In genomic region chr12:48780381-48781025, GRCh38 we compare ENCODE assay signal across 18 cellular contexts. TPM values are rescaled to one million over a fixed set of nuclear protein-coding genes. Genes with fewer than 3 reads are reported as not detected.
A peak's percentile ranks its signal among the peaks of the same experiment; 100 is the strongest.
DNase-seq lines count a peak whose midpoint lies in the region; ATAC-seq, FAIRE-seq and TF ChIP-seq lines count a peak whose summit lies in the region.
"Had no signal": no experiment of that assay in that cellular context is flagged by ENCODE, and none has a peak within 500 bp of the region (broad histone marks: within the 10 kb centered on the region; RNA-seq: fewer than 3 reads in every experiment).

No MANE protein-coding gene starts in this region.

- H3K4me3 Mint-ChIP-seq in progenitor cell of endocrine pancreas (ENCODE audit: low read depth): no peak overlapping the region
- H3K4me3 Mint-ChIP-seq: activated naive CD8-positive, alpha-beta T cell treated with anti-CD3 and anti-CD28 coated beads, Interleukin-2, amount 50 U/mL, for 24 hours; T-helper 2 cell treated with Interferon-gamma antibody and Interleukin-4, amounts not matched to agents 5 μg/mL and 100 μg/mL, for 36 hours had no signal

- H3K4me3 ChIP-seq in ACC112 (ENCODE audit: low read depth, low read length) (no peak overlapping the region), right atrium auricular region (no peak overlapping the region), upper lobe of left lung (no peak overlapping the region), small intestine (ENCODE audit: low read depth in 1 of 2, low read length in 2 of 2) (no peak overlapping the region)

- no peak for TF ChIP-seq POLR2A in upper lobe of left lung (IDR thresholded peaks at IDR 0.05)

- H3K27ac Mint-ChIP-seq in progenitor cell of endocrine pancreas: peak overlapping the region; percentile 24
- H3K27ac Mint-ChIP-seq: activated naive CD8-positive, alpha-beta T cell treated with anti-CD3 and anti-CD28 coated beads, Interleukin-2, amount 50 U/mL, for 24 hours; T-helper 2 cell treated with Interferon-gamma antibody and Interleukin-4, amounts not matched to agents 5 μg/mL and 100 μg/mL, for 36 hours had no signal

- TF ChIP-seq EP300 in upper lobe of left lung (IDR thresholded peaks at IDR 0.05): no peak

- H3K36me3 ChIP-seq in ACC112 (ENCODE audit: insufficient read depth, low read length): no peaks in the 10 kb centered on the region; the same call in 1 of the 2 replicates
- H3K36me3 ChIP-seq in right atrium auricular region: peaks cover 28% of the 10 kb centered on the region
- peaks cover 0 to 34% (median 21%) of the 10 kb centered on the region in 4 donors for H3K36me3 ChIP-seq in upper lobe of left lung
- peaks cover 0 to 5% of the 10 kb centered on the region in 2 donors for H3K36me3 ChIP-seq in small intestine (ENCODE audit: control insufficient read depth in 2 of 2, insufficient read depth in 2 of 2, low read length in 2 of 2)

- WGBS in upper lobe of left lung, 2 donors: 65 to 78% methylated on average over 10 to 11 of the region's 11 CpGs
- WGBS in small intestine, 3 donors: 35 to 60% (median 54%) methylated on average over 9 to 11 of the region's 11 CpGs

- no peaks in the 10 kb centered on the region for H3K9me3 Mint-ChIP-seq in progenitor cell of endocrine pancreas (ENCODE audit: low read depth)
- H3K9me3 Mint-ChIP-seq: activated naive CD8-positive, alpha-beta T cell treated with anti-CD3 and anti-CD28 coated beads, Interleukin-2, amount 50 U/mL, for 24 hours; T-helper 2 cell treated with Interferon-gamma antibody and Interleukin-4, amounts not matched to agents 5 μg/mL and 100 μg/mL, for 36 hours had no signal

- no peak overlapping the region for H2AFZ ChIP-seq in ACC112 (ENCODE audit: low read length, unreplicated experiment)

- peaks cover 4% of the 10 kb centered on the region for H3K4me1 Mint-ChIP-seq in progenitor cell of endocrine pancreas (ENCODE audit: low read depth)
- H3K4me1 Mint-ChIP-seq: activated naive CD8-positive, alpha-beta T cell treated with anti-CD3 and anti-CD28 coated beads, Interleukin-2, amount 50 U/mL, for 24 hours had no signal

- H3K79me2 ChIP-seq in ACC112 (ENCODE audit: control insufficient read depth, insufficient read depth, low read length, unreplicated experiment): no peaks in the 10 kb centered on the region

- H3K27ac ChIP-seq in ACC112 (ENCODE audit: low read depth, low read length) (peak overlapping the region; percentile 71), VCaP (peak overlapping the region; percentile 65), right atrium auricular region (peak overlapping the region; percentile 83 to 93), upper lobe of left lung (peak overlapping the region in 2 of 4 donors; percentile 55 to 67), small intestine (ENCODE audit: low read depth in 1 of 2, low read length in 1 of 2) (peak overlapping the region in 1 of 2 donors; percentile 57)

- FAIRE-seq in RCC 7860 (lab: Jason Lieb, UNC) (no peak), small intestine (lab: Jason Lieb, UNC) (no peak)
- FAIRE-seq: D721Med, H1 had no signal

- H3K4me1 ChIP-seq in ACC112 (ENCODE audit: control insufficient read depth, insufficient read depth, low read length, unreplicated experiment): peaks cover 20% of the 10 kb centered on the region
- peaks cover 0 to 88% of the 10 kb centered on the region in 2 donors for H3K4me1 ChIP-seq in right atrium auricular region
- peaks cover 12 to 25% (median 21%) of the 10 kb centered on the region in 4 donors for H3K4me1 ChIP-seq in upper lobe of left lung
- peaks cover 2 to 3% of the 10 kb centered on the region in 2 donors for H3K4me1 ChIP-seq in small intestine (ENCODE audit: control insufficient read depth in 2 of 2, insufficient read depth in 1 of 2, low read depth in 1 of 2, low read length in 1 of 2)

- no peaks in the 10 kb centered on the region for H3K27me3 ChIP-seq in ACC112 (ENCODE audit: insufficient read depth, low read length)
- H3K27me3 ChIP-seq in right atrium auricular region: no peaks in the 10 kb centered on the region
- no peaks in the 10 kb centered on the region for H3K27me3 ChIP-seq in upper lobe of left lung
- no peaks in the 10 kb centered on the region for H3K27me3 ChIP-seq in small intestine (ENCODE audit: control insufficient read depth in 2 of 2, insufficient read depth in 2 of 2, low read length in 2 of 2)

- no peak for ATAC-seq in upper lobe of left lung (ENCODE audit: low FRiP score in 2 of 2)
- ATAC-seq: activated naive CD8-positive, alpha-beta T cell treated with anti-CD3 and anti-CD28 coated beads, Interleukin-2, amount 50 U/mL, for 24 hours had no signal

- no peak for TF ChIP-seq CTCF in VCaP (conservative IDR thresholded peaks at IDR 0.05)
- TF ChIP-seq CTCF in right atrium auricular region (IDR thresholded peaks at IDR 0.05): no peak
- no peak for TF ChIP-seq CTCF in progenitor cell of endocrine pancreas (IDR thresholded peaks at IDR 0.05; ENCODE audit: unreplicated experiment)
- no peak for TF ChIP-seq CTCF in upper lobe of left lung (IDR thresholded peaks at IDR 0.05)

- H3K9me3 ChIP-seq in right atrium auricular region: no peaks in the 10 kb centered on the region
- H3K9me3 ChIP-seq in upper lobe of left lung: no peaks in the 10 kb centered on the region
- no peaks in the 10 kb centered on the region for H3K9me3 ChIP-seq in small intestine (ENCODE audit: control insufficient read depth, low read depth)

- H3K27me3 Mint-ChIP-seq in progenitor cell of endocrine pancreas: no peaks in the 10 kb centered on the region

- DNase-seq in right atrium auricular region (ENCODE audit: low spot score) (no peak), progenitor cell of endocrine pancreas (ENCODE audit: low spot score, unreplicated experiment) (no peak), RCC 7860 (ENCODE audit: low spot score) (no peak), upper lobe of left lung (no peak), small intestine (no peak), NCI-H526 treated with DMSO at 0.1 percent for 48 hours (lab: John Stamatoyannopoulos, UW) (no peak)
- DNase-seq: activated CD4-positive, alpha-beta T cell treated with anti-CD3 and anti-CD28 coated beads for 4 hours; activated naive CD8-positive, alpha-beta T cell treated with anti-CD3 and anti-CD28 coated beads, Interleukin-2, amount 50 U/mL, for 24 hours; midbrain; NCI-H1694 treated with DMSO at 0.1 percent for 48 hours; NCI-H510A treated with DMSO at 0.1 percent for 48 hours; stimulated activated CD4-positive, alpha-beta T cell treated with anti-CD3 and anti-CD28 coated beads, Interleukin-4, amount 100 ng/mL, for 4 hours; stimulated activated naive CD4-positive, alpha-beta T cell had no signal

- H3K36me3 Mint-ChIP-seq in progenitor cell of endocrine pancreas (ENCODE audit: insufficient read depth): peaks cover 13% of the 10 kb centered on the region

RNA-seq across cellular contexts. Expression of gene ADCY6, which starts 8.4 kb away (rescaled TPM):
- total RNA-seq in right atrium auricular region: 10 to 100 TPM; 76.4 to 81.6 TPM
- total RNA-seq in progenitor cell of endocrine pancreas: 120 and 128 TPM in 2 replicates
- total RNA-seq in upper lobe of left lung: 100 to 1,000 TPM in 1 of 6 donors, 10 to 100 TPM in 5; 26.0 to 113 (median 35.1) TPM
- polyA plus RNA-seq in small intestine: 10 to 100 TPM; 14.1 to 27.7 (median 20.1) TPM

RNA-seq across cellular contexts. Expression of gene CACNB3, which starts 37.8 kb away (rescaled TPM):
- total RNA-seq in right atrium auricular region (1 to 10 TPM; 6.1 to 7.0 TPM), progenitor cell of endocrine pancreas (72.3 and 73.9 TPM in 2 replicates), upper lobe of left lung (10 to 100 TPM in 5 of 6 donors, 1 to 10 TPM in 1; 9.1 to 21.2 (median 14.3) TPM)
- polyA plus RNA-seq in small intestine: 10 to 100 TPM; 11.6 to 12.1 (median 11.9) TPM
